In genomic region chr1:233135833-233136232, GRCh38 we compare ENCODE assay signal across 14 cellular contexts.
DNase-seq lines count a peak whose midpoint lies in the region; ATAC-seq and TF ChIP-seq lines count a peak whose summit lies in the region.
"Had no signal": no experiment of that assay in that cellular context is flagged by ENCODE, and none has a peak within 500 bp of the region (broad histone marks: within the 10 kb centered on the region; RNA-seq: fewer than 3 reads in every experiment).

No MANE protein-coding gene starts in this region.

- H3K4me1 ChIP-seq in GM23338 (ENCODE audit: insufficient read depth) = no peaks in the 10 kb centered on the region
- H3K4me1 ChIP-seq in upper lobe of right lung = no peaks in the 10 kb centered on the region
- H3K4me1 ChIP-seq: HAP-1 had no signal

- H3K4me3 ChIP-seq in GM23338 = no peak overlapping the region
- H3K4me3 ChIP-seq in epithelial cell of esophagus (ENCODE audit: low read length) = no peak overlapping the region
- no peak overlapping the region for H3K4me3 ChIP-seq in upper lobe of right lung
- H3K4me3 ChIP-seq: HAP-1 had no signal

- H3K9me3 ChIP-seq in upper lobe of right lung = no peaks in the 10 kb centered on the region
- H3K9me3 ChIP-seq: HAP-1 had no signal

- DNase-seq in DMS53 (lab: John Stamatoyannopoulos, UW) = peak; percentile 10
- no peak for DNase-seq in DMS53 treated with DMSO at 0.1 percent for 48 hours (lab: John Stamatoyannopoulos, UW; ENCODE audit: unreplicated experiment)
- no peak for DNase-seq in GM23338 (ENCODE audit: low spot score)
- DNase-seq in epithelial cell of esophagus (ENCODE audit: low read depth) = peak; percentile 32
- no peak for DNase-seq in upper lobe of right lung
- DNase-seq in glomerular visceral epithelial cell (ENCODE audit: extremely low spot score) = no peak
- DNase-seq: CD8-positive, alpha-beta T cell; COR-L47; EL; IMR-90 had no signal

- no peaks in the 10 kb centered on the region for H3K4me1 Mint-ChIP-seq in GM23338
- H3K4me1 Mint-ChIP-seq: CD14-positive monocyte had no signal

- H3K9me3 Mint-ChIP-seq in GM23338 = no peaks in the 10 kb centered on the region; the same call in 2 of the 3 replicates
- H3K9me3 Mint-ChIP-seq: CD8-positive, alpha-beta T cell had no signal

- peaks cover 2% of the 10 kb centered on the region for H3K27me3 Mint-ChIP-seq in GM23338 (ENCODE audit: insufficient read depth, low read depth, poor library complexity)

- no peak overlapping the region for H3K4me3 Mint-ChIP-seq in GM23338
- H3K4me3 Mint-ChIP-seq: CD14-positive monocyte; CD8-positive, alpha-beta T cell had no signal

- ATAC-seq in GM23338 (no peak), upper lobe of right lung (peak; percentile 54), GM21825 (IDR thresholded peaks at IDR 0.05; ENCODE audit: unreplicated experiment) (no peak)
- ATAC-seq: CD8-positive, alpha-beta T cell had no signal

- peaks cover 64% of the 10 kb centered on the region for H3K36me3 Mint-ChIP-seq in GM23338 (ENCODE audit: low read depth)

- peaks cover 9% of the 10 kb centered on the region; the same call in 1 of the 2 replicates for H4K20me1 ChIP-seq in GM23338 (replicated peaks; ENCODE audit: insufficient read depth)

- H3K27me3 ChIP-seq in GM23338 (ENCODE audit: insufficient read depth) = no peaks in the 10 kb centered on the region
- no peaks in the 10 kb centered on the region for H3K27me3 ChIP-seq in upper lobe of right lung

- no peak overlapping the region for H3K27ac Mint-ChIP-seq in GM23338
- H3K27ac Mint-ChIP-seq: CD8-positive, alpha-beta T cell had no signal

- H3K4me2 ChIP-seq in GM23338 = no peak overlapping the region

- H3K27ac ChIP-seq in GM23338 (ENCODE audit: low read depth) = 0 out of 2 replicates have a peak overlapping the region, but pooled peaks have one; percentile 9
- H3K27ac ChIP-seq in upper lobe of right lung = no peak overlapping the region
- H3K27ac ChIP-seq: 22Rv1 had no signal

- intact Hi-C loops in upper lobe of right lung (cut with DNase I) = no loop called here

- no peaks in the 10 kb centered on the region for H3K79me2 ChIP-seq in GM23338 (replicated peaks; ENCODE audit: insufficient read depth)

- no peaks in the 10 kb centered on the region for H3K9me2 ChIP-seq in GM23338 (ENCODE audit: insufficient read depth)

- H3F3A ChIP-seq in GM23338 (replicated peaks; ENCODE audit: low read depth) = 0 out of 2 replicates have a peak, but pooled peaks cover 5% of the 10 kb centered on the region

- TF ChIP-seq CTCF in GM23338 (conservative IDR thresholded peaks at IDR 0.05; ENCODE audit: low read depth in 2 of 2) (no peak), epithelial cell of esophagus (IDR thresholded peaks at IDR 0.05; ENCODE audit: insufficient read depth, low read depth, low read length, missing control alignments) (no peak), upper lobe of right lung (IDR thresholded peaks at IDR 0.05) (no peak)

- H2AFZ ChIP-seq in GM23338 = no peak overlapping the region

- H3K36me3 ChIP-seq in GM23338 (ENCODE audit: insufficient read depth) (peaks cover 47% of the 10 kb centered on the region; the same call in 1 of the 2 replicates), upper lobe of right lung (no peaks in the 10 kb centered on the region)
- H3K36me3 ChIP-seq: HAP-1 had no signal

TF ChIP-seq in GM23338, 12 proteins besides CTCF, POLR2A, EP300 and RAD21 (continues in another document):
- no peak for TF ChIP-seq REST (IDR thresholded peaks at IDR 0.05; ENCODE audit: unreplicated experiment)
- TF ChIP-seq EZH2 (IDR thresholded peaks at IDR 0.05; ENCODE audit: low read depth, unreplicated experiment) = no peak
- TF ChIP-seq POLR2AphosphoS5 (IDR thresholded peaks at IDR 0.05; ENCODE audit: low read depth) = no peak
- TF ChIP-seq ZNF331 (CRISPR knock-in tag; IDR thresholded peaks at IDR 0.05; ENCODE audit: low read depth) = no peak
- no peak for TF ChIP-seq EZH2phosphoT487 (IDR thresholded peaks at IDR 0.05; ENCODE audit: unreplicated experiment)
- no peak for TF ChIP-seq NANOG (IDR thresholded peaks at IDR 0.05; ENCODE audit: borderline replicate concordance)
- TF ChIP-seq JUNB (IDR thresholded peaks at IDR 0.05; ENCODE audit: unreplicated experiment) = no peak
- no peak for TF ChIP-seq ETS1 (IDR thresholded peaks at IDR 0.05)
- no peak for TF ChIP-seq STAT1 (IDR thresholded peaks at IDR 0.05; ENCODE audit: unreplicated experiment)

Comparison
In these comparisons a context has a peak if more than half of its experiments do, and no peak if none do; other contexts are left out.
1. DNase-seq: peak in DMS53 (single experiment) and epithelial cell of esophagus (single experiment); none in DMS53 treated with DMSO at 0.1 percent for 48 hours (single experiment), GM23338 (single experiment), upper lobe of right lung (single experiment) and glomerular visceral epithelial cell (single experiment).